18 cellular contexts compared by ENCODE assay signal in the genomic region with DNA sequence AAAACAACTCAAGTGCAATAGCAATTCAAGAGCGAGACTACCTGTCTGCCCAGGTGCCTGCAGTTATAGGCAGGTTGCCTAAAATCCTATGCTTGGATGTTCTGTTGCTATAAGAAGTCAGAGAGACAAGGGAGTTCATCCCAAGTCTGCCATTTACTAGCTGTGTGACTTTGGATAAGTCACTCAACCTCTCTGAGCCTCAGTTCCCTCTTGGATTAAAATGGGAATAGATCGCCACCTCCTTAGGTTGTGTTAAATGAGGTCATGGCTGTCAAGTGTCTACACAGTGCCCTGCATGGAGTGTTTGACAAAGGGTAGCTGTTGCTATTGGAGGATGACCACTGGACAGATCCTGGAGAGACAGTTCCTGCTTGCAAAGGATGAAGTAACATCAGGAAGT. TPM values are rescaled to one million over a fixed set of nuclear protein-coding genes. Genes with fewer than 3 reads are reported as not detected.
DNase-seq lines count a peak whose midpoint lies in the region; ATAC-seq, FAIRE-seq and TF ChIP-seq lines count a peak whose summit lies in the region.
"Had no signal": no experiment of that assay in that cellular context is flagged by ENCODE, and none has a peak within 500 bp of the region (broad histone marks: within the 10 kb centered on the region; RNA-seq: fewer than 3 reads in every experiment).

No MANE protein-coding gene starts in this region.

- peaks cover 32% of the 10 kb centered on the region for H3K79me2 ChIP-seq in GM23338 (replicated peaks; ENCODE audit: insufficient read depth)

- FAIRE-seq in D721Med (lab: Jason Lieb, UNC): no peak
- FAIRE-seq: small intestine had no signal

- H3K27ac Mint-ChIP-seq in activated CD4-positive, alpha-beta T cell treated with anti-CD3 and anti-CD28 coated beads for 36 hours: no peak overlapping the region
- H3K27ac Mint-ChIP-seq in GM23338 (no peak overlapping the region), natural killer cell (peak overlapping the region; percentile 53 to 83)
- peak overlapping the region; percentile 12 for H3K27ac Mint-ChIP-seq in activated naive CD8-positive, alpha-beta T cell treated with anti-CD3 and anti-CD28 coated beads for 36 hours

- ATAC-seq in activated CD4-positive, alpha-beta T cell treated with anti-CD3 and anti-CD28 coated beads for 36 hours: no peak
- ATAC-seq in GM23338 (no peak), natural killer cell (no peak)

- peaks cover 19% of the 10 kb centered on the region for H3K4me1 Mint-ChIP-seq in activated CD4-positive, alpha-beta T cell treated with anti-CD3 and anti-CD28 coated beads for 36 hours
- H3K4me1 Mint-ChIP-seq in GM23338: peaks cover 34% of the 10 kb centered on the region
- peaks cover 24% of the 10 kb centered on the region for H3K4me1 Mint-ChIP-seq in activated naive CD8-positive, alpha-beta T cell treated with anti-CD3 and anti-CD28 coated beads for 36 hours
- peaks cover 21 to 24% of the 10 kb centered on the region in 2 donors for H3K4me1 Mint-ChIP-seq in natural killer cell

- no peak for DNase-seq in activated CD4-positive, alpha-beta T cell treated with anti-CD3 and anti-CD28 coated beads for 36 hours
- DNase-seq in activated CD4-positive, alpha-beta T cell treated with anti-CD3 and anti-CD28 coated beads, Interleukin-2, amount 50 U/mL, for 48 hours: no peak
- DNase-seq in GM23338 (ENCODE audit: low spot score) (no peak), natural killer cell (no peak), SHP77 treated with DMSO at 0.1 percent for 48 hours (lab: John Stamatoyannopoulos, UW) (no peak), D721Med (ENCODE audit: insufficient read length, low spot score) (no peak)
- DNase-seq in activated naive CD8-positive, alpha-beta T cell treated with anti-CD3 and anti-CD28 coated beads for 36 hours: no peak
- DNase-seq in stimulated activated CD8-positive, alpha-beta memory T cell treated with anti-CD3 and anti-CD28 coated beads, Interleukin-4, amount 100 ng/mL, for 48 hours: no peak
- DNase-seq: activated CD4-positive, alpha-beta T cell treated with anti-CD3 and anti-CD28 coated beads, Interleukin-2, amount 50 U/mL, for 4 hours; activated naive CD4-positive, alpha-beta T cell; effector CD8-positive, alpha-beta T cell; hippocampal formation; kidney glomerular epithelial cell; midbrain; NCI-H1092 treated with DMSO at 0.1 percent for 48 hours; NCI-H226; small intestine; stimulated activated naive CD4-positive, alpha-beta T cell treated with Interleukin-2 at 50 U/mL for 16 hours had no signal

- TF ChIP-seq CTCF in GM23338 (conservative IDR thresholded peaks at IDR 0.05; ENCODE audit: low read depth in 2 of 2) (no peak), natural killer cell (IDR thresholded peaks at IDR 0.05) (no peak), D721Med (IDR thresholded peaks at IDR 0.05; ENCODE audit: insufficient read depth, missing control alignments) (no peak)

- H3K36me3 Mint-ChIP-seq in activated CD4-positive, alpha-beta T cell treated with anti-CD3 and anti-CD28 coated beads for 36 hours (ENCODE audit: low read depth): no peaks in the 10 kb centered on the region
- H3K36me3 Mint-ChIP-seq in GM23338 (ENCODE audit: low read depth) (peaks cover 4% of the 10 kb centered on the region; the same call in 2 of the 3 replicates), natural killer cell (no peaks in the 10 kb centered on the region)
- peaks cover 2% of the 10 kb centered on the region for H3K36me3 Mint-ChIP-seq in activated naive CD8-positive, alpha-beta T cell treated with anti-CD3 and anti-CD28 coated beads for 36 hours

- H3K4me3 ChIP-seq in GM23338: no peak overlapping the region

- no peak overlapping the region for H3K27ac ChIP-seq in GM23338 (ENCODE audit: low read depth)

- 0 out of 2 replicates have a peak, but pooled peaks cover 4% of the 10 kb centered on the region for H3F3A ChIP-seq in GM23338 (replicated peaks; ENCODE audit: low read depth)

- H3K27me3 Mint-ChIP-seq in activated CD4-positive, alpha-beta T cell treated with anti-CD3 and anti-CD28 coated beads for 36 hours: no peaks in the 10 kb centered on the region
- H3K27me3 Mint-ChIP-seq in GM23338 (ENCODE audit: insufficient read depth, low read depth, poor library complexity) (peaks cover 13% of the 10 kb centered on the region), natural killer cell (ENCODE audit: low read depth in 2 of 2) (peaks cover 18 to 19% of the 10 kb centered on the region in 2 donors)
- H3K27me3 Mint-ChIP-seq in activated naive CD8-positive, alpha-beta T cell treated with anti-CD3 and anti-CD28 coated beads for 36 hours: peaks cover 7% of the 10 kb centered on the region

- no peaks in the 10 kb centered on the region for H3K27me3 ChIP-seq in GM23338 (ENCODE audit: insufficient read depth)

- H3K4me1 ChIP-seq in GM23338 (ENCODE audit: insufficient read depth): peaks cover 23% of the 10 kb centered on the region

- H3K9me3 Mint-ChIP-seq in activated CD4-positive, alpha-beta T cell treated with anti-CD3 and anti-CD28 coated beads for 36 hours (ENCODE audit: low read depth): no peaks in the 10 kb centered on the region
- H3K9me3 Mint-ChIP-seq in GM23338 (no peaks in the 10 kb centered on the region), natural killer cell (no peaks in the 10 kb centered on the region)
- H3K9me3 Mint-ChIP-seq in activated naive CD8-positive, alpha-beta T cell treated with anti-CD3 and anti-CD28 coated beads for 36 hours: no peaks in the 10 kb centered on the region

- CTCF ChIA-PET in activated CD4-positive, alpha-beta T cell treated with anti-CD3 and anti-CD28 coated beads for 36 hours (lab: Charles Lee): interaction anchor here (0.6 to 2.0 kb wide), 5 partner anchors 9 to 262 kb away, joined by 3 to 6 read pairs (median 5); no protein-coding TSS in a partner anchor

- peaks cover 4% of the 10 kb centered on the region; the same call in 1 of the 2 replicates for H3K36me3 ChIP-seq in GM23338 (ENCODE audit: insufficient read depth)

- H4K20me1 ChIP-seq in GM23338 (replicated peaks; ENCODE audit: insufficient read depth): peaks cover 22% of the 10 kb centered on the region; the same call in 1 of the 2 replicates

- no peak overlapping the region for H3K4me2 ChIP-seq in GM23338

- no peak overlapping the region for H2AFZ ChIP-seq in GM23338

- intact Hi-C loops in activated CD4-positive, alpha-beta T cell treated with anti-CD3 and anti-CD28 coated beads for 36 hours (cut with DNase I, micrococcal nuclease): no loop called here
- intact Hi-C loops in natural killer cell (cut with micrococcal nuclease): no loop called here

- no peaks in the 10 kb centered on the region for H3K9me2 ChIP-seq in GM23338 (ENCODE audit: insufficient read depth)

- POLR2A ChIA-PET in activated CD4-positive, alpha-beta T cell treated with anti-CD3 and anti-CD28 coated beads for 36 hours (lab: Charles Lee): no interaction called here

- peak overlapping the region; percentile 13 for H3K4me3 Mint-ChIP-seq in activated CD4-positive, alpha-beta T cell treated with anti-CD3 and anti-CD28 coated beads for 36 hours
- H3K4me3 Mint-ChIP-seq in GM23338: peak overlapping the region; percentile 77
- H3K4me3 Mint-ChIP-seq in activated naive CD8-positive, alpha-beta T cell treated with anti-CD3 and anti-CD28 coated beads for 36 hours: peak overlapping the region; percentile 49
- H3K4me3 Mint-ChIP-seq in natural killer cell: peak overlapping the region; percentile 81

TF ChIP-seq in GM23338, 12 proteins besides CTCF, POLR2A, EP300 and RAD21 (continues in another document):
- TF ChIP-seq, protein P1, sequence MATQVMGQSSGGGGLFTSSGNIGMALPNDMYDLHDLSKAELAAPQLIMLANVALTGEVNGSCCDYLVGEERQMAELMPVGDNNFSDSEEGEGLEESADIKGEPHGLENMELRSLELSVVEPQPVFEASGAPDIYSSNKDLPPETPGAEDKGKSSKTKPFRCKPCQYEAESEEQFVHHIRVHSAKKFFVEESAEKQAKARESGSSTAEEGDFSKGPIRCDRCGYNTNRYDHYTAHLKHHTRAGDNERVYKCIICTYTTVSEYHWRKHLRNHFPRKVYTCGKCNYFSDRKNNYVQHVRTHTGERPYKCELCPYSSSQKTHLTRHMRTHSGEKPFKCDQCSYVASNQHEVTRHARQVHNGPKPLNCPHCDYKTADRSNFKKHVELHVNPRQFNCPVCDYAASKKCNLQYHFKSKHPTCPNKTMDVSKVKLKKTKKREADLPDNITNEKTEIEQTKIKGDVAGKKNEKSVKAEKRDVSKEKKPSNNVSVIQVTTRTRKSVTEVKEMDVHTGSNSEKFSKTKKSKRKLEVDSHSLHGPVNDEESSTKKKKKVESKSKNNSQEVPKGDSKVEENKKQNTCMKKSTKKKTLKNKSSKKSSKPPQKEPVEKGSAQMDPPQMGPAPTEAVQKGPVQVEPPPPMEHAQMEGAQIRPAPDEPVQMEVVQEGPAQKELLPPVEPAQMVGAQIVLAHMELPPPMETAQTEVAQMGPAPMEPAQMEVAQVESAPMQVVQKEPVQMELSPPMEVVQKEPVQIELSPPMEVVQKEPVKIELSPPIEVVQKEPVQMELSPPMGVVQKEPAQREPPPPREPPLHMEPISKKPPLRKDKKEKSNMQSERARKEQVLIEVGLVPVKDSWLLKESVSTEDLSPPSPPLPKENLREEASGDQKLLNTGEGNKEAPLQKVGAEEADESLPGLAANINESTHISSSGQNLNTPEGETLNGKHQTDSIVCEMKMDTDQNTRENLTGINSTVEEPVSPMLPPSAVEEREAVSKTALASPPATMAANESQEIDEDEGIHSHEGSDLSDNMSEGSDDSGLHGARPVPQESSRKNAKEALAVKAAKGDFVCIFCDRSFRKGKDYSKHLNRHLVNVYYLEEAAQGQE (IDR thresholded peaks at IDR 0.05; ENCODE audit: unreplicated experiment): no peak
- no peak for TF ChIP-seq JUNB (IDR thresholded peaks at IDR 0.05; ENCODE audit: unreplicated experiment)

RNA-seq across cellular contexts. Expression of gene ZBTB34, which starts 1.3 kb away (rescaled TPM):
- total RNA-seq in activated CD4-positive, alpha-beta T cell treated with anti-CD3 and anti-CD28 coated beads for 36 hours: 1 to 10 TPM; 4.2 to 5.0 TPM
- 21.9 and 23.7 TPM in 2 replicates for total RNA-seq in GM23338 (2014; rRNA removed; shearing (Covaris generic))
- polyA plus RNA-seq in GM23338 (2016; fragmentation: Nextera tagmentation; extraction: Ambion mirVana): 5.5 and 6.4 TPM in 2 replicates
- 1 to 10 TPM; 4.4 to 4.7 TPM for total RNA-seq in activated naive CD8-positive, alpha-beta T cell treated with anti-CD3 and anti-CD28 coated beads for 36 hours
- 10 to 100 TPM in 2 of 3 donors, 1 to 10 TPM in 1; 8.9 to 13.9 (median 12.0) TPM for total RNA-seq in natural killer cell

RNA-seq across cellular contexts. Expression of gene ZBTB43, which starts 54.3 kb away (rescaled TPM):
- total RNA-seq in activated CD4-positive, alpha-beta T cell treated with anti-CD3 and anti-CD28 coated beads for 36 hours: 10 to 100 TPM; 19.3 to 23.0 TPM
- 11.8 and 12.7 TPM in 2 replicates for total RNA-seq in GM23338 (2014; rRNA removed; shearing (Covaris generic))
- polyA plus RNA-seq in GM23338 (2016; fragmentation: Nextera tagmentation; extraction: Ambion mirVana): 8.8 and 9.7 TPM in 2 replicates
- 10 to 100 TPM; 21.5 to 21.6 TPM for total RNA-seq in activated naive CD8-positive, alpha-beta T cell treated with anti-CD3 and anti-CD28 coated beads for 36 hours
- total RNA-seq in natural killer cell: 10 to 100 TPM; 42.1 to 61.0 (median 57.2) TPM

RNA-seq across cellular contexts. Expression of gene RALGPS1, which starts 55.5 kb away (rescaled TPM):
- 1 to 10 TPM; 1.2 to 2.2 TPM for total RNA-seq in activated CD4-positive, alpha-beta T cell treated with anti-CD3 and anti-CD28 coated beads for 36 hours
- 35.9 and 57.1 TPM in 2 replicates for total RNA-seq in GM23338 (2014; rRNA removed; shearing (Covaris generic))
- 16.5 and 18.2 TPM in 2 replicates for polyA plus RNA-seq in GM23338 (2016; fragmentation: Nextera tagmentation; extraction: Ambion mirVana)
- total RNA-seq in activated naive CD8-positive, alpha-beta T cell treated with anti-CD3 and anti-CD28 coated beads for 36 hours: 1 to 10 TPM in 1 of 2 experiments, under 1 TPM in 1; 0.56 to 1.1 TPM
- total RNA-seq in natural killer cell: 10 to 100 TPM; 11.9 to 21.2 (median 13.2) TPM

Comparison
In these comparisons a context has a peak if more than half of its experiments do, and no peak if none do; other contexts are left out.
1. H3K27ac Mint-ChIP-seq: peak in activated naive CD8-positive, alpha-beta T cell treated with anti-CD3 and anti-CD28 coated beads for 36 hours (single experiment) and natural killer cell (2 of 2); none in activated CD4-positive, alpha-beta T cell treated with anti-CD3 and anti-CD28 coated beads for 36 hours (single experiment) and GM23338 (single experiment).
2. H3K4me3 Mint-ChIP-seq: peak in every context shown above with its lines; median percentile 81 in natural killer cell; 77 in GM23338; 49 in activated naive CD8-positive, alpha-beta T cell treated with anti-CD3 and anti-CD28 coated beads for 36 hours; 13 in activated CD4-positive, alpha-beta T cell treated with anti-CD3 and anti-CD28 coated beads for 36 hours.
3. RNA of gene RALGPS1, which starts 55.5 kb away (total RNA-seq): 35.9 to 57.1 TPM in GM23338 and 11.9 to 21.2 TPM in natural killer cell; 1.2 to 2.2 TPM in activated CD4-positive, alpha-beta T cell treated with anti-CD3 and anti-CD28 coated beads for 36 hours and 0.56 to 1.1 TPM in activated naive CD8-positive, alpha-beta T cell treated with anti-CD3 and anti-CD28 coated beads for 36 hours; every median in the first group is over 4 times any median in the second.